ENCODE assay signal across 1 cellular context in the genomic region with DNA sequence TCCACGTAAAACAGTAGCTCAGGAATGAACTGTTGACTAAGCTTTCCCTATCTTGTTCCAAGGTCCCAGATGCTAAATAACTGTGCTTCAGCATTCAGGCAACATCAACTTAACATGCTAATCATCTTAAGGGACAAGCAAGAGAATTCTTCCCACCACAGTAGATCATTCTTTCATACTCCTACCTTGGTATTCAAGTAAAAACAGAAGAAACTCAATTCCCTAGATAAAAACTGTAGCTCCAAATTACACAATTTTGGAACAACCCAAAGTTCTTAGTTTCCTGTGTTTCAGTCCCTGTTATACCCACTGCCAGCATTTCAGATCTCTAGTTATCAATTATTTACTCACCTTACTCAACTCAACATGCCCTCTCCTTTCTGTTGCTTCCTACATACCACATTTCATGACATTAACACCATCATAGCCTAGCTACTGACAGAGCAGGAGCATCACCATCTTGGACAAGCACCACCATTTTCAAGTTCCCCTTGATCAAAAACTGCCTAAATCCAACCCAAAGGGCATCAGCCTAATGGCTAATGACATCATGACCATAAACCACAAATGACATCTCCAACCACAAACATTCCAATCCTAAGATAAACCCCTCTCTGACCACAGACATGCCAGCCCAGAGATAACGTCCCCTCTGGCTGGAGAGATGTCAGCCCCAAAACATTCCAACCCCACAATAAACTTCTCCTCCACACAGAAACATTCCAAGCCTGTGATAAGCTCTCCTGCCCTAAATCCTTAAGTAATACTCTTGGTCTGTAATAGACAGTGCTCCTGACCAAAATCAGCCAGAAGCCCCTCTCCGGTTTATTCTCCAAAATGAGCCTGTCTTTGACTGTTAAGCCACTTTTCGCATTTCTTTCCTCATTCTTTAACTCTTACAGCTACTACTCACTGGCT.
TF ChIP-seq lines count a peak whose summit lies in the region.

No MANE protein-coding gene starts in this region.

TF ChIP-seq in HEK293, 187 proteins besides CTCF, POLR2A, EP300 and RAD21 (continued from another document and continues in another):
- TF ChIP-seq, protein P1, sequence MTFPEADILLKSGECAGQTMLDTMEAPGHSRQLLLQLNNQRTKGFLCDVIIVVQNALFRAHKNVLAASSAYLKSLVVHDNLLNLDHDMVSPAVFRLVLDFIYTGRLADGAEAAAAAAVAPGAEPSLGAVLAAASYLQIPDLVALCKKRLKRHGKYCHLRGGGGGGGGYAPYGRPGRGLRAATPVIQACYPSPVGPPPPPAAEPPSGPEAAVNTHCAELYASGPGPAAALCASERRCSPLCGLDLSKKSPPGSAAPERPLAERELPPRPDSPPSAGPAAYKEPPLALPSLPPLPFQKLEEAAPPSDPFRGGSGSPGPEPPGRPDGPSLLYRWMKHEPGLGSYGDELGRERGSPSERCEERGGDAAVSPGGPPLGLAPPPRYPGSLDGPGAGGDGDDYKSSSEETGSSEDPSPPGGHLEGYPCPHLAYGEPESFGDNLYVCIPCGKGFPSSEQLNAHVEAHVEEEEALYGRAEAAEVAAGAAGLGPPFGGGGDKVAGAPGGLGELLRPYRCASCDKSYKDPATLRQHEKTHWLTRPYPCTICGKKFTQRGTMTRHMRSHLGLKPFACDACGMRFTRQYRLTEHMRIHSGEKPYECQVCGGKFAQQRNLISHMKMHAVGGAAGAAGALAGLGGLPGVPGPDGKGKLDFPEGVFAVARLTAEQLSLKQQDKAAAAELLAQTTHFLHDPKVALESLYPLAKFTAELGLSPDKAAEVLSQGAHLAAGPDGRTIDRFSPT (tag by site-specific recombination; IDR thresholded peaks at IDR 0.05) = peak; percentile 93
- TF ChIP-seq, protein P2, sequence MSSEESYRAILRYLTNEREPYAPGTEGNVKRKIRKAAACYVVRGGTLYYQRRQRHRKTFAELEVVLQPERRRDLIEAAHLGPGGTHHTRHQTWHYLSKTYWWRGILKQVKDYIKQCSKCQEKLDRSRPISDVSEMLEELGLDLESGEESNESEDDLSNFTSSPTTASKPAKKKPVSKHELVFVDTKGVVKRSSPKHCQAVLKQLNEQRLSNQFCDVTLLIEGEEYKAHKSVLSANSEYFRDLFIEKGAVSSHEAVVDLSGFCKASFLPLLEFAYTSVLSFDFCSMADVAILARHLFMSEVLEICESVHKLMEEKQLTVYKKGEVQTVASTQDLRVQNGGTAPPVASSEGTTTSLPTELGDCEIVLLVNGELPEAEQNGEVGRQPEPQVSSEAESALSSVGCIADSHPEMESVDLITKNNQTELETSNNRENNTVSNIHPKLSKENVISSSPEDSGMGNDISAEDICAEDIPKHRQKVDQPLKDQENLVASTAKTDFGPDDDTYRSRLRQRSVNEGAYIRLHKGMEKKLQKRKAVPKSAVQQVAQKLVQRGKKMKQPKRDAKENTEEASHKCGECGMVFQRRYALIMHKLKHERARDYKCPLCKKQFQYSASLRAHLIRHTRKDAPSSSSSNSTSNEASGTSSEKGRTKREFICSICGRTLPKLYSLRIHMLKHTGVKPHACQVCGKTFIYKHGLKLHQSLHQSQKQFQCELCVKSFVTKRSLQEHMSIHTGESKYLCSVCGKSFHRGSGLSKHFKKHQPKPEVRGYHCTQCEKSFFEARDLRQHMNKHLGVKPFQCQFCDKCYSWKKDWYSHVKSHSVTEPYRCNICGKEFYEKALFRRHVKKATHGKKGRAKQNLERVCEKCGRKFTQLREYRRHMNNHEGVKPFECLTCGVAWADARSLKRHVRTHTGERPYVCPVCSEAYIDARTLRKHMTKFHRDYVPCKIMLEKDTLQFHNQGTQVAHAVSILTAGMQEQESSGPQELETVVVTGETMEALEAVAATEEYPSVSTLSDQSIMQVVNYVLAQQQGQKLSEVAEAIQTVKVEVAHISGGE (tag by site-specific recombination; conservative IDR thresholded peaks at IDR 0.05; ENCODE audit: low read depth) = peak; percentile 22; the same call in 1 of the 2 replicates
- TF ChIP-seq ZFP69B (tag by site-specific recombination; IDR thresholded peaks at IDR 0.05) = peak; percentile 77
- TF ChIP-seq ZFP3 (tag by site-specific recombination; IDR thresholded peaks at IDR 0.05; ENCODE audit: low read depth) = no peak
- TF ChIP-seq, protein P3, sequence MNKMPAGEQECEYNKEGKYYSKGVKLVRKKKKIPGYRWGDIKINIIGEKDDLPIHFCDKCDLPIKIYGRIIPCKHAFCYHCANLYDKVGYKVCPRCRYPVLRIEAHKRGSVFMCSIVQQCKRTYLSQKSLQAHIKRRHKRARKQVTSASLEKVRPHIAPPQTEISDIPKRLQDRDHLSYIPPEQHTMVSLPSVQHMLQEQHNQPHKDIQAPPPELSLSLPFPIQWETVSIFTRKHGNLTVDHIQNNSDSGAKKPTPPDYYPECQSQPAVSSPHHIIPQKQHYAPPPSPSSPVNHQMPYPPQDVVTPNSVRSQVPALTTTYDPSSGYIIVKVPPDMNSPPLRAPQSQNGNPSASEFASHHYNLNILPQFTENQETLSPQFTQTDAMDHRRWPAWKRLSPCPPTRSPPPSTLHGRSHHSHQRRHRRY (tag by site-specific recombination; IDR thresholded peaks at IDR 0.05) = no peak
- peak; percentile 99 for TF ChIP-seq SP7 (tag by site-specific recombination; IDR thresholded peaks at IDR 0.05)
- no peak for TF ChIP-seq SETDB1 (IDR thresholded peaks at IDR 0.05; ENCODE audit: insufficient read length, low read length)
- TF ChIP-seq ZNF37A (tag by site-specific recombination; IDR thresholded peaks at IDR 0.05) = no peak
- no peak for TF ChIP-seq ZNF473 (tag by site-specific recombination; IDR thresholded peaks at IDR 0.05)
- no peak for TF ChIP-seq TCF7L2 (IDR thresholded peaks at IDR 0.05; ENCODE audit: borderline replicate concordance, low read depth, low read length)
- peak; percentile 62 for TF ChIP-seq EGR2 (tag by site-specific recombination; IDR thresholded peaks at IDR 0.05; ENCODE audit: low read depth)
- TF ChIP-seq, protein P4, sequence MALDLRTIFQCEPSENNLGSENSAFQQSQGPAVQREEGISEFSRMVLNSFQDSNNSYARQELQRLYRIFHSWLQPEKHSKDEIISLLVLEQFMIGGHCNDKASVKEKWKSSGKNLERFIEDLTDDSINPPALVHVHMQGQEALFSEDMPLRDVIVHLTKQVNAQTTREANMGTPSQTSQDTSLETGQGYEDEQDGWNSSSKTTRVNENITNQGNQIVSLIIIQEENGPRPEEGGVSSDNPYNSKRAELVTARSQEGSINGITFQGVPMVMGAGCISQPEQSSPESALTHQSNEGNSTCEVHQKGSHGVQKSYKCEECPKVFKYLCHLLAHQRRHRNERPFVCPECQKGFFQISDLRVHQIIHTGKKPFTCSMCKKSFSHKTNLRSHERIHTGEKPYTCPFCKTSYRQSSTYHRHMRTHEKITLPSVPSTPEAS (tag by site-specific recombination; IDR thresholded peaks at IDR 0.05) = peak; percentile 47; the same call in 1 of the 2 replicates
- TF ChIP-seq ZNF335 (tag by site-specific recombination; conservative IDR thresholded peaks at IDR 0.05) = peak; percentile 38; the same call in 1 of the 2 replicates
- peak; percentile 86 for TF ChIP-seq ZNF324 (tag by site-specific recombination; IDR thresholded peaks at IDR 0.05)
- TF ChIP-seq KLF10 (tag by site-specific recombination; IDR thresholded peaks at IDR 0.05) = peak; percentile 57; the same call in 1 of the 2 replicates
- TF ChIP-seq ZNF768 (tag by site-specific recombination; IDR thresholded peaks at IDR 0.05) = no peak
- no peak for TF ChIP-seq ZNF76 (tag by site-specific recombination; IDR thresholded peaks at IDR 0.05; ENCODE audit: borderline replicate concordance, low read depth)
- TF ChIP-seq, protein P5, sequence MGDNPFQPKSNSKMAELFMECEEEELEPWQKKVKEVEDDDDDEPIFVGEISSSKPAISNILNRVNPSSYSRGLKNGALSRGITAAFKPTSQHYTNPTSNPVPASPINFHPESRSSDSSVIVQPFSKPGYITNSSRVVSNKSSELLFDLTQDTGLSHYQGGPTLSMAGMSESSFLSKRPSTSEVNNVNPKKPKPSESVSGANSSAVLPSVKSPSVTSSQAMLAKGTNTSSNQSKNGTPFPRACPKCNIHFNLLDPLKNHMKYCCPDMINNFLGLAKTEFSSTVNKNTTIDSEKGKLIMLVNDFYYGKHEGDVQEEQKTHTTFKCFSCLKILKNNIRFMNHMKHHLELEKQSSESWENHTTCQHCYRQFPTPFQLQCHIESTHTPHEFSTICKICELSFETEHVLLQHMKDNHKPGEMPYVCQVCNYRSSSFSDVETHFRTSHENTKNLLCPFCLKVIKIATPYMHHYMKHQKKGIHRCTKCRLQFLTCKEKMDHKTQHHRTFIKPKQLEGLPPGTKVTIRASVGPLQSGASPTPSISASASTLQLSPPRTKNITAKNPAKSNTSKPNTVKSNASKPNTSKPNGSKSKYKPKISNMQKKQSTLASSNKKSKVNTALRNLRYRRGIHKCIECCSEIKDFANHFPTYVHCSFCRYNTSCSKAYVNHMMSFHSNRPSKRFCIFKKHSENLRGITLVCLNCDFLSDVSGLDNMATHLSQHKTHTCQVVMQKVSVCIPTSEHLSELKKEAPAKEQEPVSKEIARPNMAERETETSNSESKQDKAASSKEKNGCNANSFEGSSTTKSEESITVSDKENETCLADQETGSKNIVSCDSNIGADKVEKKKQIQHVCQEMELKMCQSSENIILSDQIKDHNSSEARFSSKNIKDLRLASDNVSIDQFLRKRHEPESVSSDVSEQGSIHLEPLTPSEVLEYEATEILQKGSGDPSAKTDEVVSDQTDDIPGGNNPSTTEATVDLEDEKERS (tag by site-specific recombination; IDR thresholded peaks at IDR 0.05) = peak; percentile 66; the same call in 1 of the 2 replicates
- TF ChIP-seq, protein P6, sequence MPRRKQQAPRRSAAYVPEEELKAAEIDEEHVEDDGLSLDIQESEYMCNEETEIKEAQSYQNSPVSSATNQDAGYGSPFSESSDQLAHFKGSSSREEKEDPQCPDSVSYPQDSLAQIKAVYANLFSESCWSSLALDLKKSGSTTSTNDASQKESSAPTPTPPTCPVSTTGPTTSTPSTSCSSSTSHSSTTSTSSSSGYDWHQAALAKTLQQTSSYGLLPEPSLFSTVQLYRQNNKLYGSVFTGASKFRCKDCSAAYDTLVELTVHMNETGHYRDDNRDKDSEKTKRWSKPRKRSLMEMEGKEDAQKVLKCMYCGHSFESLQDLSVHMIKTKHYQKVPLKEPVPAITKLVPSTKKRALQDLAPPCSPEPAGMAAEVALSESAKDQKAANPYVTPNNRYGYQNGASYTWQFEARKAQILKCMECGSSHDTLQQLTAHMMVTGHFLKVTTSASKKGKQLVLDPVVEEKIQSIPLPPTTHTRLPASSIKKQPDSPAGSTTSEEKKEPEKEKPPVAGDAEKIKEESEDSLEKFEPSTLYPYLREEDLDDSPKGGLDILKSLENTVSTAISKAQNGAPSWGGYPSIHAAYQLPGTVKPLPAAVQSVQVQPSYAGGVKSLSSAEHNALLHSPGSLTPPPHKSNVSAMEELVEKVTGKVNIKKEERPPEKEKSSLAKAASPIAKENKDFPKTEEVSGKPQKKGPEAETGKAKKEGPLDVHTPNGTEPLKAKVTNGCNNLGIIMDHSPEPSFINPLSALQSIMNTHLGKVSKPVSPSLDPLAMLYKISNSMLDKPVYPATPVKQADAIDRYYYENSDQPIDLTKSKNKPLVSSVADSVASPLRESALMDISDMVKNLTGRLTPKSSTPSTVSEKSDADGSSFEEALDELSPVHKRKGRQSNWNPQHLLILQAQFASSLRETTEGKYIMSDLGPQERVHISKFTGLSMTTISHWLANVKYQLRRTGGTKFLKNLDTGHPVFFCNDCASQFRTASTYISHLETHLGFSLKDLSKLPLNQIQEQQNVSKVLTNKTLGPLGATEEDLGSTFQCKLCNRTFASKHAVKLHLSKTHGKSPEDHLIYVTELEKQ (tag by site-specific recombination; IDR thresholded peaks at IDR 0.05; ENCODE audit: borderline replicate concordance) = peak; percentile 98
- peak; percentile 95; the same call in 1 of the 2 replicates for TF ChIP-seq MZF1 (tag by site-specific recombination; IDR thresholded peaks at IDR 0.05; ENCODE audit: borderline replicate concordance)
- TF ChIP-seq ZNF350 (tag by site-specific recombination; IDR thresholded peaks at IDR 0.05) = no peak
- peak; percentile 79; the same call in 1 of the 2 replicates for TF ChIP-seq ZNF394 (tag by site-specific recombination; IDR thresholded peaks at IDR 0.05; ENCODE audit: borderline replicate concordance)
- no peak for TF ChIP-seq ZNF433 (tag by site-specific recombination; IDR thresholded peaks at IDR 0.05; ENCODE audit: low read depth)
- TF ChIP-seq ZNF155 (tag by site-specific recombination; IDR thresholded peaks at IDR 0.05) = no peak
- TF ChIP-seq IKZF3 (tag by site-specific recombination; IDR thresholded peaks at IDR 0.05) = peak; percentile 55; the same call in 1 of the 2 replicates
- TF ChIP-seq OSR2 (tag by site-specific recombination; IDR thresholded peaks at IDR 0.05) = peak; percentile 80
- TF ChIP-seq, protein P7, sequence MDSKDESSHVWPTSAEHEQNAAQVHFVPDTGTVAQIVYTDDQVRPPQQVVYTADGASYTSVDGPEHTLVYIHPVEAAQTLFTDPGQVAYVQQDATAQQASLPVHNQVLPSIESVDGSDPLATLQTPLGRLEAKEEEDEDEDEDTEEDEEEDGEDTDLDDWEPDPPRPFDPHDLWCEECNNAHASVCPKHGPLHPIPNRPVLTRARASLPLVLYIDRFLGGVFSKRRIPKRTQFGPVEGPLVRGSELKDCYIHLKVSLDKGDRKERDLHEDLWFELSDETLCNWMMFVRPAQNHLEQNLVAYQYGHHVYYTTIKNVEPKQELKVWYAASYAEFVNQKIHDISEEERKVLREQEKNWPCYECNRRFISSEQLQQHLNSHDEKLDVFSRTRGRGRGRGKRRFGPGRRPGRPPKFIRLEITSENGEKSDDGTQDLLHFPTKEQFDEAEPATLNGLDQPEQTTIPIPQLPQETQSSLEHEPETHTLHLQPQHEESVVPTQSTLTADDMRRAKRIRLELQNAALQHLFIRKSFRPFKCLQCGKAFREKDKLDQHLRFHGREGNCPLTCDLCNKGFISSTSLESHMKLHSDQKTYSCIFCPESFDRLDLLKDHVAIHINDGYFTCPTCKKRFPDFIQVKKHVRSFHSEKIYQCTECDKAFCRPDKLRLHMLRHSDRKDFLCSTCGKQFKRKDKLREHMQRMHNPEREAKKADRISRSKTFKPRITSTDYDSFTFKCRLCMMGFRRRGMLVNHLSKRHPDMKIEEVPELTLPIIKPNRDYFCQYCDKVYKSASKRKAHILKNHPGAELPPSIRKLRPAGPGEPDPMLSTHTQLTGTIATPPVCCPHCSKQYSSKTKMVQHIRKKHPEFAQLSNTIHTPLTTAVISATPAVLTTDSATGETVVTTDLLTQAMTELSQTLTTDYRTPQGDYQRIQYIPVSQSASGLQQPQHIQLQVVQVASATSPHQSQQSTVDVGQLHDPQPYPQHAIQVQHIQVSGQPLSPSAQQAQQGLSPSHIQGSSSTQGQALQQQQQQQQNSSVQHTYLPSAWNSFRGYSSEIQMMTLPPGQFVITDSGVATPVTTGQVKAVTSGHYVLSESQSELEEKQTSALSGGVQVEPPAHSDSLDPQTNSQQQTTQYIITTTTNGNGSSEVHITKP (tag by site-specific recombination; IDR thresholded peaks at IDR 0.05) = peak; percentile 84
- no peak for TF ChIP-seq ZNF585B (tag by site-specific recombination; IDR thresholded peaks at IDR 0.05)
